Comparison of ENCODE assay signal across 10 cellular contexts in genomic region chr2:168639501-168639900, GRCh38.
DNase-seq lines count a peak whose midpoint lies in the region; ATAC-seq and TF ChIP-seq lines count a peak whose summit lies in the region.
"Had no signal": no experiment of that assay in that cellular context is flagged by ENCODE, and none has a peak within 500 bp of the region (broad histone marks: within the 10 kb centered on the region; RNA-seq: fewer than 3 reads in every experiment).

No MANE protein-coding gene starts in this region.

- DNase-seq in body of pancreas (peak; percentile 31 to 70 (median 46)), hepatic stellate cell (ENCODE audit: low spot score) (peak; percentile 28), sigmoid colon (peak; percentile 96), dermis blood vessel endothelial cell (no peak)
- DNase-seq in stimulated activated naive CD8-positive, alpha-beta T cell treated with anti-CD3 and anti-CD28 coated beads, Interleukin-15, amount 100 ng/mL, for 72 hours, result no peak
- no peak for DNase-seq in CD4-positive, alpha-beta T cell
- no peak for DNase-seq in activated CD8-positive, alpha-beta memory T cell treated with anti-CD3 and anti-CD28 coated beads, Interleukin-2, amount 50 U/mL, for 48 hours
- DNase-seq: activated CD4-positive, CD25-positive, alpha-beta regulatory T cell treated with anti-CD3 and anti-CD28 coated beads, Interleukin-2, amount 50 U/mL, for 72 hours; NCI-H524 had no signal

- no peaks in the 10 kb centered on the region for H3K27me3 Mint-ChIP-seq in stimulated activated naive CD8-positive, alpha-beta T cell treated with anti-CD3 and anti-CD28 coated beads, Interleukin-15, amount 100 ng/mL, for 72 hours
- H3K27me3 Mint-ChIP-seq in CD4-positive, alpha-beta T cell, result no peaks in the 10 kb centered on the region

- H3K4me3 Mint-ChIP-seq in stimulated activated naive CD8-positive, alpha-beta T cell treated with anti-CD3 and anti-CD28 coated beads, Interleukin-15, amount 100 ng/mL, for 72 hours, result no peak overlapping the region
- no peak overlapping the region for H3K4me3 Mint-ChIP-seq in CD4-positive, alpha-beta T cell

- H3K9me3 ChIP-seq in HEK293 (ENCODE audit: control insufficient read depth, insufficient read depth, low read depth, low read length) (no peaks in the 10 kb centered on the region), body of pancreas (no peaks in the 10 kb centered on the region), sigmoid colon (no peaks in the 10 kb centered on the region)
- H3K9me3 ChIP-seq in CD4-positive, alpha-beta T cell (ENCODE audit: control insufficient read depth, low read length), result no peaks in the 10 kb centered on the region

- peak in 3 of 4 donors; percentile 65 to 74 (median 68) for TF ChIP-seq EP300 in sigmoid colon (IDR thresholded peaks at IDR 0.05)

- H3K36me3 Mint-ChIP-seq in CD4-positive, alpha-beta T cell (ENCODE audit: low read depth), result no peaks in the 10 kb centered on the region

- POLR2A ChIA-PET in HEK293 (lab: Yijun Ruan, JAX), result no interaction called here
- POLR2A ChIA-PET in CD4-positive, alpha-beta T cell (lab: Charles Lee), result no interaction called here

- H3K4me1 ChIP-seq in HEK293 (ENCODE audit: control insufficient read depth, insufficient read depth, low read length), result peaks cover 10% of the 10 kb centered on the region
- no peaks in the 10 kb centered on the region for H3K4me1 ChIP-seq in body of pancreas
- peaks cover 0 to 47% (median 37%) of the 10 kb centered on the region in 4 donors for H3K4me1 ChIP-seq in sigmoid colon

- intact Hi-C loops in body of pancreas (cut with DNase I), result no loop called here
- intact Hi-C loops in sigmoid colon (cut with DNase I), result loop anchor here (5.0 kb wide), 2 partner anchors 63 to 182 kb away; partner anchors contain the start of gene CERS6
- intact Hi-C loops in CD4-positive, alpha-beta T cell (cut with DNase I, micrococcal nuclease), result no loop called here

- TF ChIP-seq CTCF in HEK293 (tag by site-specific recombination; IDR thresholded peaks at IDR 0.05), result no peak
- no peak for TF ChIP-seq CTCF in body of pancreas (IDR thresholded peaks at IDR 0.05)
- no peak for TF ChIP-seq CTCF in sigmoid colon (IDR thresholded peaks at IDR 0.05)
- TF ChIP-seq CTCF in CD4-positive, alpha-beta T cell (IDR thresholded peaks at IDR 0.05), result no peak

- H3K4me1 Mint-ChIP-seq in stimulated activated naive CD8-positive, alpha-beta T cell treated with anti-CD3 and anti-CD28 coated beads, Interleukin-15, amount 100 ng/mL, for 72 hours, result peaks cover 18% of the 10 kb centered on the region
- peaks cover 36% of the 10 kb centered on the region for H3K4me1 Mint-ChIP-seq in CD4-positive, alpha-beta T cell (ENCODE audit: low read depth)

- H3K27me3 ChIP-seq in body of pancreas (no peaks in the 10 kb centered on the region), sigmoid colon (no peaks in the 10 kb centered on the region)
- H3K27me3 ChIP-seq in CD4-positive, alpha-beta T cell (ENCODE audit: control insufficient read depth, insufficient read depth, low read length), result no peaks in the 10 kb centered on the region

- CTCF ChIA-PET in HEK293 (lab: Yijun Ruan, JAX), result interaction anchor here (0.5 to 1.1 kb wide), 4 partner anchors 39 to 280 kb away, joined by 3 to 4 read pairs (median 3); no protein-coding TSS in a partner anchor
- CTCF ChIA-PET in CD4-positive, alpha-beta T cell (lab: Charles Lee), result interaction anchor here (1.5 kb wide), 1 partner anchor 25 kb away, joined by 3 read pairs; no protein-coding TSS in a partner anchor

- no peaks in the 10 kb centered on the region for H3K9me3 Mint-ChIP-seq in stimulated activated naive CD8-positive, alpha-beta T cell treated with anti-CD3 and anti-CD28 coated beads, Interleukin-15, amount 100 ng/mL, for 72 hours
- no peaks in the 10 kb centered on the region for H3K9me3 Mint-ChIP-seq in CD4-positive, alpha-beta T cell

- H3K27ac Mint-ChIP-seq in stimulated activated naive CD8-positive, alpha-beta T cell treated with anti-CD3 and anti-CD28 coated beads, Interleukin-15, amount 100 ng/mL, for 72 hours, result no peak overlapping the region
- no peak overlapping the region for H3K27ac Mint-ChIP-seq in CD4-positive, alpha-beta T cell

- H3K27ac ChIP-seq in HEK293 (ENCODE audit: extremely low read depth, low read depth, low read length), result no peak overlapping the region
- peak overlapping the region in 3 of 4 donors; percentile 14 to 45 (median 20) for H3K27ac ChIP-seq in body of pancreas
- H3K27ac ChIP-seq in sigmoid colon, result peak overlapping the region; percentile 70 to 81 (median 74)
- H3K27ac ChIP-seq in CD4-positive, alpha-beta T cell (ENCODE audit: low read depth, low read length), result no peak overlapping the region

- H3K4me3 ChIP-seq in HEK293 (ENCODE audit: low read depth, low read length), result no peak overlapping the region
- no peak overlapping the region for H3K4me3 ChIP-seq in body of pancreas
- H3K4me3 ChIP-seq in sigmoid colon, result no peak overlapping the region

- 29 to 62% methylated on average over 1 of the region's 1 CpG for WGBS in body of pancreas, 2 donors
- WGBS in sigmoid colon, 2 donors, result 16 to 62% methylated on average over 1 of the region's 1 CpG

- ATAC-seq in body of pancreas, result peak; percentile 75
- ATAC-seq in stimulated activated naive CD8-positive, alpha-beta T cell treated with anti-CD3 and anti-CD28 coated beads, Interleukin-15, amount 100 ng/mL, for 72 hours, result no peak
- ATAC-seq in CD4-positive, alpha-beta T cell (ENCODE audit: poor library complexity), result no peak

- H3K36me3 ChIP-seq in HEK293 (ENCODE audit: control insufficient read depth in 2 of 2, insufficient read depth in 1 of 2, low read length in 2 of 2), result no peaks in the 10 kb centered on the region
- no peaks in the 10 kb centered on the region for H3K36me3 ChIP-seq in body of pancreas (replicated peaks in 1 of 2; ENCODE audit: insufficient read depth in 1 of 2, low read depth in 2 of 2)
- H3K36me3 ChIP-seq in sigmoid colon, result no peaks in the 10 kb centered on the region

- TF ChIP-seq POLR2A in body of pancreas (IDR thresholded peaks at IDR 0.05) (no peak), sigmoid colon (IDR thresholded peaks at IDR 0.05) (no peak)

TF ChIP-seq in HEK293, 187 proteins besides CTCF, POLR2A, EP300 and RAD21:
- TF ChIP-seq ZNF148 (tag by site-specific recombination; IDR thresholded peaks at IDR 0.05; ENCODE audit: borderline replicate concordance) (no peak), MZF1 (tag by site-specific recombination; IDR thresholded peaks at IDR 0.05; ENCODE audit: borderline replicate concordance) (no peak), ZNF394 (tag by site-specific recombination; IDR thresholded peaks at IDR 0.05; ENCODE audit: borderline replicate concordance) (peak; percentile 79; the same call in 1 of the 2 replicates), SP7 (tag by site-specific recombination; IDR thresholded peaks at IDR 0.05) (peak; percentile 67), KLF9 (tag by site-specific recombination; IDR thresholded peaks at IDR 0.05; ENCODE audit: low read depth) (no peak), ZNF600 (tag by site-specific recombination; IDR thresholded peaks at IDR 0.05) (peak; percentile 94), ZBTB17 (tag by site-specific recombination; IDR thresholded peaks at IDR 0.05) (0 out of 2 replicates have a peak, but pooled peaks have one; percentile 37), KLF17 (tag by site-specific recombination; IDR thresholded peaks at IDR 0.05) (peak; percentile 70; the same call in 1 of the 2 replicates), ZIC2 (tag by site-specific recombination; IDR thresholded peaks at IDR 0.05) (peak; percentile 65), ZNF366 (tag by site-specific recombination; conservative IDR thresholded peaks at IDR 0.05) (0 out of 2 replicates have a peak, but pooled peaks have one; percentile 13), TRIM28 (IDR thresholded peaks at IDR 0.05; ENCODE audit: borderline replicate concordance, low read length) (0 out of 2 replicates have a peak, but pooled peaks have one; percentile 55), WT1 (tag by site-specific recombination; IDR thresholded peaks at IDR 0.05) (peak; percentile 97)

Comparison
In these comparisons a context has a peak if more than half of its experiments do, and no peak if none do; other contexts are left out.
1. H3K27ac ChIP-seq: peak in body of pancreas (3 of 4) and sigmoid colon (4 of 4); none in HEK293 (single experiment) and CD4-positive, alpha-beta T cell (single experiment).
2. DNase-seq: peak in body of pancreas (4 of 4), hepatic stellate cell (single experiment) and sigmoid colon (single experiment); none in stimulated activated naive CD8-positive, alpha-beta T cell treated with anti-CD3 and anti-CD28 coated beads, Interleukin-15, amount 100 ng/mL, for 72 hours (0 of 2), CD4-positive, alpha-beta T cell (0 of 10), dermis blood vessel endothelial cell (single experiment) and activated CD8-positive, alpha-beta memory T cell treated with anti-CD3 and anti-CD28 coated beads, Interleukin-2, amount 50 U/mL, for 48 hours (single experiment).